In genomic region chr16:88973415-88974050, GRCh38 we compare ENCODE assay signal across 22 cellular contexts. TPM values are rescaled to one million over a fixed set of nuclear protein-coding genes. Genes with fewer than 3 reads are reported as not detected.
"Had no signal": no experiment of that assay in that cellular context is flagged by ENCODE, and none has a peak within 500 bp of the region (broad histone marks: within the 10 kb centered on the region; RNA-seq: fewer than 3 reads in every experiment).

No MANE protein-coding gene starts in this region.

- H3K27ac ChIP-seq: adrenal gland, breast epithelium, gastroesophageal sphincter, heart right ventricle, neutrophil, pancreas, sigmoid colon had no signal

- H3K4me3 ChIP-seq: adrenal gland, breast epithelium, gastroesophageal sphincter, heart right ventricle, mucosa of descending colon, pancreas, sigmoid colon had no signal

- DNase-seq: activated CD4-positive, alpha-beta T cell treated with anti-CD3 and anti-CD28 coated beads for 1 hour; activated CD8-positive, alpha-beta memory T cell treated with anti-CD3 and anti-CD28 coated beads for 24 hours; activated gamma-delta T cell treated with Interleukin-2 at 50 U/mL for 16 hours; adrenal gland; cerebellar nuclear complex; cortex of kidney; effector CD4-positive, alpha-beta T cell; heart right ventricle; immature natural killer cell; kidney glomerular epithelial cell; left ventricle myocardium superior; mucosa of descending colon; naive thymus-derived CD4-positive, alpha-beta T cell; sigmoid colon; stimulated activated CD4-positive, alpha-beta T cell treated with anti-CD3 and anti-CD28 coated beads, Interleukin-4, amount 100 ng/mL, for 4 hours; stimulated activated naive CD4-positive, alpha-beta T cell had no signal

- H3K4me3 Mint-ChIP-seq: activated T-helper 1 cell treated with anti-CD3 and anti-CD28 coated beads, Interleukin-12 subunit alpha, Interleukin-12 subunit beta, Interleukin-2, Interleukin-4 antibody, amounts not matched to agents 30 ng/mL and 10 ng/mL and 1 ng/mL, durations not matched to agents 14 hours and 24 hours and 36 hours had no signal

- H3K4me1 ChIP-seq: breast epithelium, pancreas, sigmoid colon had no signal

- H3K27ac Mint-ChIP-seq: activated naive CD4-positive, alpha-beta T cell treated with anti-CD3 and anti-CD28 coated beads, Interleukin-2, amount 50 U/mL, for 72 hours; activated T-helper 1 cell treated with anti-CD3 and anti-CD28 coated beads, Interleukin-12 subunit alpha, Interleukin-12 subunit beta, Interleukin-2, Interleukin-4 antibody, amounts not matched to agents 30 ng/mL and 10 ng/mL and 1 ng/mL, durations not matched to agents 14 hours and 24 hours and 36 hours; immature natural killer cell had no signal

- H3K9me3 ChIP-seq: adrenal gland, breast epithelium, gastroesophageal sphincter, heart right ventricle, mucosa of descending colon, neutrophil, pancreas, sigmoid colon had no signal

- ATAC-seq: activated naive CD4-positive, alpha-beta T cell treated with anti-CD3 and anti-CD28 coated beads, Interleukin-2, amount 50 U/mL, for 72 hours; gastroesophageal sphincter; heart right ventricle; left ventricle myocardium superior; mucosa of descending colon; naive thymus-derived CD4-positive, alpha-beta T cell; pancreas had no signal

- H3K9me3 Mint-ChIP-seq: activated naive CD4-positive, alpha-beta T cell treated with anti-CD3 and anti-CD28 coated beads, Interleukin-2, amount 50 U/mL, for 72 hours; activated T-helper 1 cell treated with anti-CD3 and anti-CD28 coated beads, Interleukin-12 subunit alpha, Interleukin-12 subunit beta, Interleukin-2, Interleukin-4 antibody, amounts not matched to agents 30 ng/mL and 10 ng/mL and 1 ng/mL, durations not matched to agents 14 hours and 24 hours and 36 hours; immature natural killer cell had no signal

- H3K36me3 Mint-ChIP-seq: activated naive CD4-positive, alpha-beta T cell treated with anti-CD3 and anti-CD28 coated beads, Interleukin-2, amount 50 U/mL, for 72 hours; immature natural killer cell; naive thymus-derived CD4-positive, alpha-beta T cell had no signal

- H3K36me3 ChIP-seq: adrenal gland, breast epithelium, gastroesophageal sphincter, heart right ventricle, pancreas, sigmoid colon had no signal

RNA-seq across cellular contexts. Expression of gene CBFA2T3, which starts 3.5 kb away (rescaled TPM):
- total RNA-seq: activated T-helper 1 cell treated with anti-CD3 and anti-CD28 coated beads, Interleukin-12 subunit alpha, Interleukin-12 subunit beta, Interleukin-2, Interleukin-4 antibody, amounts not matched to agents 30 ng/mL and 10 ng/mL and 1 ng/mL, durations not matched to agents 14 hours and 24 hours and 36 hours had no signal
